Comparison of ENCODE assay signal across 8 cellular contexts in genomic region chr4:5710962-5711478, GRCh38. TPM values are rescaled to one million over a fixed set of nuclear protein-coding genes. Genes with fewer than 3 reads are reported as not detected.
DNase-seq lines count a peak whose midpoint lies in the region; ATAC-seq and TF ChIP-seq lines count a peak whose summit lies in the region.

Gene EVC, plus strand, starts transcription at chr4:5711201. Its CDS starts 180 bp downstream, at chr4:5711381.

- H3K36me3 ChIP-seq in esophagus squamous epithelium (no peaks in the 10 kb centered on the region), thyroid gland (no peaks in the 10 kb centered on the region)

- 0% methylated on average over 1 to 11 of the region's 48 CpGs for WGBS in esophagus squamous epithelium, 2 donors
- WGBS in thyroid gland, 2 donors: 0 to 3% methylated on average over 9 to 12 of the region's 48 CpGs

- TF ChIP-seq CTCF in GM12864 (IDR thresholded peaks at IDR 0.05; ENCODE audit: low read depth, low read length, missing control alignments): no peak
- TF ChIP-seq CTCF in esophagus squamous epithelium (IDR thresholded peaks at IDR 0.05): no peak
- TF ChIP-seq CTCF in thyroid gland (IDR thresholded peaks at IDR 0.05): no peak

- in situ Hi-C loops in KBM-7 (cut with MboI; ENCODE audit: low pct_unique_long_range_greater_than_20kb, low sequenced_read_pairs): no loop called here

- DNase-seq in GM12864 (ENCODE audit: low read depth) (no peak), KBM-7 (peak; percentile 74), esophagus squamous epithelium (lab: John Stamatoyannopoulos, UW) (no peak), thyroid gland (peak; percentile 87 to 91), OCI-M1 (lab: John Stamatoyannopoulos, UW) (no peak)
- peak; percentile 6 for DNase-seq in activated CD4-positive, alpha-beta T cell treated with anti-CD3 and anti-CD28 coated beads, Interleukin-2, amount 50 U/mL, for 1 hour

- no peak for ATAC-seq in HG03196 (IDR thresholded peaks at IDR 0.05; ENCODE audit: unreplicated experiment)

- TF ChIP-seq POLR2A in esophagus squamous epithelium (IDR thresholded peaks at IDR 0.05) (peak in 2 of 4 donors; percentile 22 to 46), thyroid gland (IDR thresholded peaks at IDR 0.05) (peak; percentile 23 to 90)

- H3K4me1 ChIP-seq in esophagus squamous epithelium (peaks cover 32 to 63% (median 34%) of the 10 kb centered on the region in 3 donors), mononuclear cell (ENCODE audit: insufficient read depth, low read length) (peaks cover 7% of the 10 kb centered on the region), thyroid gland (peaks cover 16 to 39% of the 10 kb centered on the region in 2 donors)

- H3K9me3 ChIP-seq in esophagus squamous epithelium (peaks cover 0 to 7% (median 0%) of the 10 kb centered on the region in 3 donors), mononuclear cell (ENCODE audit: low read depth, low read length) (no peaks in the 10 kb centered on the region), thyroid gland (no peaks in the 10 kb centered on the region)

- H3K4me3 ChIP-seq in GM12864 (ENCODE audit: low read depth, low read length): peak within 1 kb of the TSS; percentile 67
- peak within 1 kb of the TSS; percentile 38 to 77 (median 56) for H3K4me3 ChIP-seq in esophagus squamous epithelium
- peak within 1 kb of the TSS; percentile 24 for H3K4me3 ChIP-seq in mononuclear cell (ENCODE audit: low read length)
- H3K4me3 ChIP-seq in thyroid gland (replicated peaks in 1 of 3): peak within 1 kb of the TSS in 2 of 3 donors; percentile 35 to 36

- H3K27me3 ChIP-seq in esophagus squamous epithelium: peaks cover 0 to 13% (median 0%) of the 10 kb centered on the region in 4 donors
- H3K27me3 ChIP-seq in mononuclear cell (ENCODE audit: insufficient read depth, low read length): peaks cover 44% of the 10 kb centered on the region
- H3K27me3 ChIP-seq in thyroid gland: no peaks in the 10 kb centered on the region

- peak within 1 kb of the TSS; percentile 72 to 89 (median 86) for H3K27ac ChIP-seq in esophagus squamous epithelium
- peak within 1 kb of the TSS in 2 of 3 donors; percentile 58 to 65 for H3K27ac ChIP-seq in thyroid gland

- intact Hi-C loops in esophagus squamous epithelium (cut with DNase I): no loop called here
- intact Hi-C loops in thyroid gland (cut with DNase I): no loop called here

RNA-seq across cellular contexts. Expression of gene EVC, which starts in this region (rescaled TPM):
- total RNA-seq in esophagus squamous epithelium (10 to 100 TPM in 1 of 4 donors, 1 to 10 TPM in 3; 4.2 to 17.2 (median 6.3) TPM), mononuclear cell (0.52 TPM), thyroid gland (10 to 100 TPM; 21.4 to 43.6 (median 38.6) TPM)

Comparison
In these comparisons a context has a peak if more than half of its experiments do, and no peak if none do; other contexts are left out.
1. DNase-seq: peak in KBM-7 (single experiment), activated CD4-positive, alpha-beta T cell treated with anti-CD3 and anti-CD28 coated beads, Interleukin-2, amount 50 U/mL, for 1 hour (single experiment) and thyroid gland (2 of 2); none in GM12864 (single experiment), esophagus squamous epithelium (single experiment) and OCI-M1 (single experiment).
2. Peak in every context shown above with its lines, with median percentiles within 50 percentile points of each other: H3K4me3 ChIP-seq.